Comparison of ENCODE assay signal across 29 cellular contexts in the genomic region with DNA sequence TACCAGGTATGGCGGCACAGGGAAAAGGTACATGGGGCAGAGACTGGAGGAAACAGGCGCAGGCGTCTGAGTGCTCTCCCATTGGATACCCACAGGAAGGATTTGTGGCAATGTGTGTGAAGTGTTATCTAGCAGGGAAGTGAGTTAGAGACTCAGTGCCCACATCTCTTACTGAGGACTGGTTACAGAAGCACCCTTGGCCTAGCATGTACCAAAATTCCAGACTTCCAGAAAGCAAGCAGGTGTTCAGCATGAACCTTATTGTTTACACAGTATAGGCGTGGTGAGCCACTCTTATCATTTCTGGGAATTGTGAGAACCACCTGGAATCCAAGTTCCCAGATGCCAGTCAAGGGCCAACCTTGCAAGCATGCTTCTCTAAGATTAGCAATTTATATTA. TPM values are rescaled to one million over a fixed set of nuclear protein-coding genes. Genes with fewer than 3 reads are reported as not detected.
DNase-seq lines count a peak whose midpoint lies in the region; ATAC-seq and TF ChIP-seq lines count a peak whose summit lies in the region.
"Had no signal": no experiment of that assay in that cellular context is flagged by ENCODE, and none has a peak within 500 bp of the region (broad histone marks: within the 10 kb centered on the region; RNA-seq: fewer than 3 reads in every experiment).

No MANE protein-coding gene starts in this region.

- intact Hi-C loops in mucosa of descending colon (cut with DNase I, micrococcal nuclease) = no loop called here

- TF ChIP-seq CTCF in C4-2B (conservative IDR thresholded peaks at IDR 0.05) (no peak), mucosa of descending colon (IDR thresholded peaks at IDR 0.05) (no peak), right atrium auricular region (IDR thresholded peaks at IDR 0.05) (no peak), foreskin keratinocyte (conservative IDR thresholded peaks at IDR 0.05) (no peak)

- peak overlapping the region; percentile 67 for H3K27ac ChIP-seq in C4-2B
- no peak overlapping the region for H3K27ac ChIP-seq in right atrium auricular region
- no peak overlapping the region for H3K27ac ChIP-seq in foreskin keratinocyte
- no peak overlapping the region for H3K27ac ChIP-seq in substantia nigra (ENCODE audit: low read depth, low read length, poor library complexity, severe bottlenecking)
- H3K27ac ChIP-seq: right lobe of liver, testis had no signal

- H3K27me3 ChIP-seq in right atrium auricular region (no peaks in the 10 kb centered on the region), foreskin keratinocyte (no peaks in the 10 kb centered on the region)
- H3K27me3 ChIP-seq: Peyer's patch, right lobe of liver, testis had no signal

- ATAC-seq in mucosa of descending colon (peak; percentile 90), foreskin keratinocyte (no peak)
- ATAC-seq: activated CD4-positive, CD25-positive, alpha-beta regulatory T cell treated with anti-CD3 and anti-CD28 coated beads, Interleukin-2, amount 50 U/mL, for 24 hours; activated T-cell treated with anti-CD3 and anti-CD28 coated beads, Interleukin-2, amount 50 U/mL, for 4 hours; CD8-positive, alpha-beta T cell had no signal

- DNase-seq in NCI-H1105 (lab: John Stamatoyannopoulos, UW) (peak; percentile 61), NCI-H748 treated with DMSO at 0.1 percent for 48 hours (lab: John Stamatoyannopoulos, UW) (peak; percentile 29), mucosa of descending colon (peak in 2 of 3 donors; percentile 41 to 43), right atrium auricular region (ENCODE audit: low spot score) (no peak), foreskin keratinocyte (no peak), NCI-H2196 (lab: John Stamatoyannopoulos, UW; ENCODE audit: unreplicated experiment) (no peak), substantia nigra (lab: John Stamatoyannopoulos, UW) (no peak)
- DNase-seq: activated CD8-positive, alpha-beta memory T cell treated with anti-CD3 and anti-CD28 coated beads for 24 hours; activated naive CD4-positive, alpha-beta T cell treated with anti-CD3 and anti-CD28 coated beads, Interleukin-2, amount 10 ng/mL, durations not matched to agents 7 days and 5 days; activated T-cell treated with anti-CD3 and anti-CD28 coated beads, Interleukin-2, amount 50 U/mL, for 4 hours; CD8-positive, alpha-beta T cell; effector CD4-positive, alpha-beta T cell; erythroblast; foreskin melanocyte; kidney; mammary epithelial cell; MM.1S; naive B cell; NCI-H1930; NK-92 treated with Interleukin-12 subunit alpha and Interleukin-12 subunit beta, amount 100 ng/mL, for 24 hours; right lobe of liver; SK-N-SH; testis had no signal

- H3K36me3 ChIP-seq in mucosa of descending colon (ENCODE audit: low read depth) (no peaks in the 10 kb centered on the region), right atrium auricular region (peaks cover 21% of the 10 kb centered on the region)

- H3K9me3 ChIP-seq in mucosa of descending colon = no peaks in the 10 kb centered on the region
- H3K9me3 ChIP-seq in right atrium auricular region = no peaks in the 10 kb centered on the region
- H3K9me3 ChIP-seq: Peyer's patch, right lobe of liver, SK-N-SH, testis had no signal

- H3K4me1 ChIP-seq in mucosa of descending colon (ENCODE audit: low read depth) (peaks cover 16% of the 10 kb centered on the region), right atrium auricular region (peaks cover 0 to 22% of the 10 kb centered on the region in 2 donors), foreskin keratinocyte (no peaks in the 10 kb centered on the region)
- H3K4me1 ChIP-seq: right lobe of liver had no signal

- no peak overlapping the region for H3K4me3 ChIP-seq in mucosa of descending colon
- H3K4me3 ChIP-seq in right atrium auricular region = no peak overlapping the region
- H3K4me3 ChIP-seq: Peyer's patch, right lobe of liver, testis had no signal

RNA-seq across cellular contexts. Expression of gene MANBAL, which starts 14.2 kb away (rescaled TPM):
- total RNA-seq in mucosa of descending colon = 10 to 100 TPM; 38.3 to 49.2 (median 43.2) TPM
- total RNA-seq in right atrium auricular region = 10 to 100 TPM; 13.1 to 17.8 TPM
- 46.6 and 50.0 TPM in 2 replicates for total RNA-seq in foreskin keratinocyte
- 87.1 and 96.4 TPM in 2 replicates for polyA plus RNA-seq in foreskin keratinocyte

RNA-seq across cellular contexts. Expression of gene GHRH, which starts 42.0 kb away (rescaled TPM):
- total RNA-seq in mucosa of descending colon (not detected), right atrium auricular region (1 to 10 TPM; 1.5 to 3.6 TPM), foreskin keratinocyte (not detected in 2 replicates)
- polyA plus RNA-seq in foreskin keratinocyte = not detected in 2 replicates
- total RNA-seq: activated T-cell treated with anti-CD3 and anti-CD28 coated beads, Interleukin-2, amount 50 U/mL, for 4 hours; astrocyte; CD8-positive, alpha-beta T cell; Daoy; kidney; mammary epithelial cell; osteocyte; Peyer's patch; right lobe of liver; testis had no signal
- polyA plus RNA-seq: mammary epithelial cell, SK-N-SH had no signal

RNA-seq across cellular contexts. Expression of gene SRC, which starts 42.3 kb away (rescaled TPM):
- total RNA-seq in mucosa of descending colon (100 to 1,000 TPM; 111 to 155 (median 132) TPM), right atrium auricular region (10 to 100 TPM in 1 of 2 donors, 1 to 10 TPM in 1; 6.9 to 14.3 TPM), foreskin keratinocyte (29.8 and 36.6 TPM in 2 replicates)
- polyA plus RNA-seq in foreskin keratinocyte = 22.2 and 26.2 TPM in 2 replicates

Comparison
In these comparisons a context has a peak if more than half of its experiments do, and no peak if none do; other contexts are left out.
1. DNase-seq: peak in NCI-H1105 (single experiment), NCI-H748 treated with DMSO at 0.1 percent for 48 hours (single experiment) and mucosa of descending colon (2 of 3); none in right atrium auricular region (single experiment), foreskin keratinocyte (0 of 2), NCI-H2196 (single experiment) and substantia nigra (0 of 49).